In the genomic region with DNA sequence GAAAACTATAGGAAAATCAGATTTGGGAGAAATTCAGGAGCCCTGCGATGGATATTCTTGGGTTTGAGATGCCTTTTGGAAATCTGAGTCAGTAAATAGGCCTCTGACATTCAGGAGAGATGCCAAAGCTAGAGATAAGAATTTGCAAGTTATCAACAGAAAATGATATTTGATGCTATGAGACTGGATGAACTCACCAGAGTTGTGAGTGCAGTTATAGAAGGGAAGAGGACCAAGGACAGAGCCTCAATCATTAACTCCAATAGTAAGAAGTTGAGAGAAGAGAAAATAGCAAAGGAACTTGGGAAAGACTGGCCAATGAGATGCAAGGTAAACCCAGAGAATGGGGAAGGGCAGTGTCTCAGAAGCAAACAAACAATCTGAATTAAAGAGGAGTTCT, we compare ENCODE assay signal across 1 cellular context.
TF ChIP-seq lines count a peak whose summit lies in the region.

No MANE protein-coding gene starts in this region.

TF ChIP-seq in IMR-90, 13 proteins besides CTCF, POLR2A, EP300 and RAD21:
- TF ChIP-seq MXI1 (IDR thresholded peaks at IDR 0.05; ENCODE audit: borderline replicate concordance, low read depth, low read length) (no peak), NFE2L2 (IDR thresholded peaks at IDR 0.05; ENCODE audit: low read depth, low read length) (no peak), RCOR1 (IDR thresholded peaks at IDR 0.05; ENCODE audit: insufficient replicate concordance, low read length) (no peak)
TF ChIP-seq in IMR-90: peak in this region for 0.
